In the genomic region with DNA sequence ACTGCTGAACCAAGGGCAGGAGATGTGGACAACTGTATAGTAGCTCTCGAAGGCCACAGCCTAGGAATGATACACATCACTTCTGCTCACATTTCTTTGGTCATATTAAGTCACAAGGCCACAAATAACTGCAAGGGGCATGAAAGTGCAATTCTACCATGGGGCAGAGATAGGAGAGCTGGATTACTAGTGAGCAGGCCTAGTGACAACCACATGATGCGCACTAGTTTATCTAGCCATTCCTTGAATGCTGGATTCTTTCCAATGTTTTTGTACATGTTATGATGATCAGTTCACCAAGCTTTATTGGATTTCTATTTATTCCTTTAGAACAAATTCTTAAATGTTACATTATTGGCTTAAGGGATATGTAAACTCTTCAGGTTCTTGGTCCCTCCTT, we compare ENCODE assay signal across 22 cellular contexts.
"Had no signal": no experiment of that assay in that cellular context is flagged by ENCODE, and none has a peak within 500 bp of the region (broad histone marks: within the 10 kb centered on the region; RNA-seq: fewer than 3 reads in every experiment).

No MANE protein-coding gene starts in this region.

- H3K27ac ChIP-seq: RWPE1 had no signal

- H3K27me3 ChIP-seq: MG63 had no signal

- H3K4me3 ChIP-seq: MG63 had no signal

- DNase-seq: Karpas-422, KG1, MG63, NCI-H1092, NCI-H1105 treated with DMSO at 0.1 percent for 48 hours, NCI-H1417 treated with DMSO at 0.1 percent for 48 hours, NCI-H146, NCI-H1694 treated with DMSO at 0.1 percent for 48 hours, NCI-H1930, NCI-H2081, NCI-H2107, NCI-H226, NCI-H446, NCI-H510A, NCI-H524 treated with DMSO at 0.1 percent for 48 hours, NCI-H69, NCI-H774, SHP77, SK-N-SH, SW 1271 had no signal

- H3K9me3 ChIP-seq: SK-N-SH had no signal

- ATAC-seq: Panc1 had no signal
